ENCODE assay signal across 18 cellular contexts in the genomic region with DNA sequence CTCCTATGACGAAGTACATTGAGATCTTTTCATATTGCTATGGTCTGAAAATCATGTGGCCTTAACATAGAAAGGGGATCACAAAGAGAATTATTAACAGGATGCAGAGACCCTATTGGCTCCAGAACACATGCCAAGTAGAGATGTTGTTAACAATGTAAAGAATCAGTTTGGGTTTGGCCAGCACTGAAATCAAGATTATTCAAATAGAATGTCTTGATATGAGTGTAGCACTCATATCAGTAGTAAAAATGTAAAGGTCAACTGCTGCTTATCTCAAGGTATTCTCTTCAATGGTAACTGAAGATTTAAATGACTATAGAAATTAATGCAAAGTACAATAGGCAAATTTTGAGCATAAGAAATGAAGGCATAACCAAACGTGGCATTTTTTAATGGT.
"Had no signal": no experiment of that assay in that cellular context is flagged by ENCODE, and none has a peak within 500 bp of the region (broad histone marks: within the 10 kb centered on the region; RNA-seq: fewer than 3 reads in every experiment).

No MANE protein-coding gene starts in this region.

- ATAC-seq: activated CD8-positive, alpha-beta T cell treated with anti-CD3 and anti-CD28 coated beads, Interleukin-2, amount 10 ng/mL, durations not matched to agents 7 days and 5 days; activated naive CD4-positive, alpha-beta T cell treated with anti-CD3 and anti-CD28 coated beads, Interleukin-2, amount 50 U/mL, for 72 hours; heart left ventricle; left cardiac atrium; natural killer cell treated with Interleukin-12 subunit alpha and Interleukin-12 subunit beta and Interleukin-15 and Interleukin-18, amount 100 ng/mL, for 72 hours; psoas muscle; stimulated activated naive CD8-positive, alpha-beta T cell treated with anti-CD3 and anti-CD28 coated beads, Interleukin-15, Interleukin-2, amounts not matched to agents 100 U/mL and 50 U/mL, for 24 hours; upper lobe of right lung had no signal

- DNase-seq: activated CD4-positive, alpha-beta T cell treated with anti-CD3 and anti-CD28 coated beads for 1 hour; activated CD4-positive, alpha-beta T cell treated with anti-CD3 and anti-CD28 coated beads, Interleukin-2, amount 50 U/mL, for 1 hour; activated CD8-positive, alpha-beta T cell treated with anti-CD3 and anti-CD28 coated beads, Interleukin-2, amount 10 ng/mL, durations not matched to agents 7 days and 5 days; brain microvascular endothelial cell; caudate nucleus; effector CD4-positive, alpha-beta T cell; heart left ventricle; left cardiac atrium; midbrain; ovary; psoas muscle; spleen; stimulated activated CD4-positive, alpha-beta T cell treated with anti-CD3 and anti-CD28 coated beads, Interleukin-4, amount 100 ng/mL, for 24 hours; stimulated activated naive CD8-positive, alpha-beta T cell treated with anti-CD3 and anti-CD28 coated beads, Interleukin-15, Interleukin-2, amounts not matched to agents 100 U/mL and 50 U/mL, for 24 hours; thyroid gland; upper lobe of right lung had no signal
